In the genomic region with DNA sequence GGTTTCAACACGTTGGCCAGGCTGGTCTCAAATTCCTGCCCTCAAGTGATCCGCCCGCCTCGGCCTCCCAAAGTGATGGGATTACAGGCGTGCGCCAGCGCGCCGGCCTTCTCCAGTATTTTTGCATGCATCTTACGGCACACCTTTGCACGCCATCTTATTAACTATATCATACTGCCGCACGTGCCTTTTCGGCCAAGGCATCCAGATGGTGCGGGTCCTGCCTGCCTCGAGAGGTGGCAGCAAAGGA, we compare ENCODE assay signal across 8 cellular contexts. TPM values are rescaled to one million over a fixed set of nuclear protein-coding genes. Genes with fewer than 3 reads are reported as not detected.
DNase-seq lines count a peak whose midpoint lies in the region; ATAC-seq and TF ChIP-seq lines count a peak whose summit lies in the region.

No MANE protein-coding gene starts in this region.

- ATAC-seq in GM19468 (IDR thresholded peaks at IDR 0.05; ENCODE audit: extremely low read depth, unreplicated experiment): peak; percentile 2
- ATAC-seq in SK-N-SH treated with all-trans-retinoic acid at 6 μM for 48 hours: no peak

- H3K4me3 ChIP-seq in AG10803 (ENCODE audit: low read length) (peak overlapping the region; percentile 70), fibroblast of the aortic adventitia (ENCODE audit: low read depth, low read length) (peak overlapping the region; percentile 81), skeletal muscle cell (ENCODE audit: low read depth, low read length) (peak overlapping the region; percentile 73)

- DNase-seq in AG10803 (ENCODE audit: low read depth): peak; percentile 76
- peak; percentile 63 for DNase-seq in fibroblast of the aortic adventitia (ENCODE audit: low read depth)
- DNase-seq in skeletal muscle cell (ENCODE audit: low read depth): no peak
- DNase-seq in kidney tubule cell (ENCODE audit: low spot score): no peak
- DNase-seq in HuH-7 (ENCODE audit: low spot score): no peak
- DNase-seq in GM20000 (ENCODE audit: low spot score): no peak

- TF ChIP-seq CTCF in AG10803 (conservative IDR thresholded peaks at IDR 0.05; ENCODE audit: low read length) (peak; percentile 42), fibroblast of the aortic adventitia (IDR thresholded peaks at IDR 0.05; ENCODE audit: insufficient read depth, low read length) (peak; percentile 43), GM20000 (IDR thresholded peaks at IDR 0.05; ENCODE audit: extremely low read depth, missing control alignments) (no peak)

TF ChIP-seq in SK-N-SH treated with all-trans-retinoic acid at 6 μM for 48 hours, 23 proteins besides CTCF, POLR2A, EP300 and RAD21:
- TF ChIP-seq ZFP30 (CRISPR knock-in tag; IDR thresholded peaks at IDR 0.05): no peak
- TF ChIP-seq ZC3H10 (CRISPR knock-in tag; IDR thresholded peaks at IDR 0.05): no peak
- 0 out of 2 replicates have a peak, but pooled peaks have one; percentile 23 for TF ChIP-seq TCF4 (CRISPR knock-in tag; IDR thresholded peaks at IDR 0.05; ENCODE audit: borderline replicate concordance)

RNA-seq across cellular contexts. Expression of a gene that starts 0.8 kb away (rescaled TPM):
- total RNA-seq in fibroblast of the aortic adventitia (ENCODE audit: low replicate concordance): 14.6 and 29.2 TPM in 2 replicates

RNA-seq across cellular contexts. Expression of a gene that starts 14.5 kb away (rescaled TPM):
- 12.8 and 41.8 TPM in 2 replicates for total RNA-seq in fibroblast of the aortic adventitia (ENCODE audit: low replicate concordance)

RNA-seq across cellular contexts. Expression of a gene that starts 33.4 kb away (rescaled TPM):
- 9.3 and 44.1 TPM in 2 replicates for total RNA-seq in fibroblast of the aortic adventitia (ENCODE audit: low replicate concordance)

Comparison
In these comparisons a context has a peak if more than half of its experiments do, and no peak if none do; other contexts are left out.
1. DNase-seq: peak in AG10803 (single experiment) and fibroblast of the aortic adventitia (single experiment); none in skeletal muscle cell (single experiment), kidney tubule cell (single experiment), HuH-7 (single experiment) and GM20000 (single experiment).
2. Peak in every context shown above with its lines, with median percentiles within 50 percentile points of each other: H3K4me3 ChIP-seq.